24 cellular contexts compared by ENCODE assay signal in genomic region chr14:72664651-72665050, GRCh38.
DNase-seq lines count a peak whose midpoint lies in the region; ATAC-seq and TF ChIP-seq lines count a peak whose summit lies in the region.
"Had no signal": no experiment of that assay in that cellular context is flagged by ENCODE, and none has a peak within 500 bp of the region (broad histone marks: within the 10 kb centered on the region; RNA-seq: fewer than 3 reads in every experiment).

No MANE protein-coding gene starts in this region.

- no peaks in the 10 kb centered on the region for H4K20me1 ChIP-seq in fibroblast of lung (ENCODE audit: control insufficient read depth, extremely low read depth, insufficient read depth, low read length)

- no peak overlapping the region for H3K4me2 ChIP-seq in fibroblast of lung (ENCODE audit: extremely low read depth, insufficient read depth, low read length)

- no peak for TF ChIP-seq POLR2A in Peyer's patch (IDR thresholded peaks at IDR 0.05)

- H3K79me2 ChIP-seq in fibroblast of lung (ENCODE audit: control insufficient read depth, insufficient read depth, low read length), result no peaks in the 10 kb centered on the region

- DNase-seq in EL (peak; percentile 35), RWPE2 (ENCODE audit: low spot score) (no peak), fibroblast of lung (ENCODE audit: low read depth in 2 of 2) (no peak), pulmonary artery endothelial cell (ENCODE audit: low read depth, low spot score) (peak; percentile 66), Peyer's patch (no peak), 8988T (no peak)
- DNase-seq in activated CD4-positive, alpha-beta T cell treated with anti-CD3 and anti-CD28 coated beads, Interleukin-2, amount 50 U/mL, for 1 hour, result no peak
- DNase-seq: anterior cingulate cortex; CD8-positive, alpha-beta T cell; central memory CD4-positive, alpha-beta T cell; DMS153; GDM1; hypothalamus; mucosa of descending colon; NCI-H1694 treated with DMSO at 0.1 percent for 48 hours; NCI-H2171; NCI-H524; nephron progenitor cell; posterior cingulate gyrus; sigmoid colon; stomach; tibial artery; WERI-Rb-1 had no signal

- H3K4me3 ChIP-seq in RWPE2 (ENCODE audit: severe bottlenecking) (no peak overlapping the region), fibroblast of lung (replicated peaks in 1 of 4; ENCODE audit: control extremely low read depth in 1 of 4, insufficient read depth in 1 of 4, low read depth in 3 of 4, low read length in 4 of 4) (no peak overlapping the region), Peyer's patch (no peak overlapping the region)
- H3K4me3 ChIP-seq: mucosa of descending colon, sigmoid colon, stomach, tibial artery had no signal

- no peaks in the 10 kb centered on the region for H3K36me3 ChIP-seq in RWPE2 (ENCODE audit: low read depth)
- peaks cover 5% of the 10 kb centered on the region for H3K36me3 ChIP-seq in fibroblast of lung (ENCODE audit: control insufficient read depth, insufficient read depth, low read length)
- H3K36me3 ChIP-seq in Peyer's patch, result no peaks in the 10 kb centered on the region
- H3K36me3 ChIP-seq: sigmoid colon, stomach, tibial artery, WERI-Rb-1 had no signal

- H3K27me3 ChIP-seq in RWPE2 (ENCODE audit: insufficient read depth, poor library complexity, severe bottlenecking) (no peaks in the 10 kb centered on the region), fibroblast of lung (ENCODE audit: control insufficient read depth, insufficient read depth, low read length) (no peaks in the 10 kb centered on the region), Peyer's patch (no peaks in the 10 kb centered on the region)
- H3K27me3 ChIP-seq: sigmoid colon, stomach, tibial artery had no signal

- H3K27ac ChIP-seq in RWPE2 (ENCODE audit: poor library complexity, severe bottlenecking), result peak overlapping the region; percentile 89
- peak overlapping the region; percentile 64 for H3K27ac ChIP-seq in fibroblast of lung (ENCODE audit: insufficient read depth, low read length)
- no peak overlapping the region for H3K27ac ChIP-seq in Peyer's patch
- H3K27ac ChIP-seq: sigmoid colon, stomach, tibial artery, WERI-Rb-1 had no signal

- H3K4me1 ChIP-seq in RWPE2 (ENCODE audit: insufficient read depth, poor library complexity, severe bottlenecking), result peaks cover 25% of the 10 kb centered on the region
- H3K4me1 ChIP-seq in fibroblast of lung (ENCODE audit: control insufficient read depth, extremely low read depth, insufficient read depth, low read length), result peaks cover 26% of the 10 kb centered on the region
- H3K4me1 ChIP-seq in Peyer's patch, result no peaks in the 10 kb centered on the region
- H3K4me1 ChIP-seq: sigmoid colon, stomach, tibial artery had no signal

- H3K9me3 ChIP-seq in RWPE2 (ENCODE audit: severe bottlenecking), result no peaks in the 10 kb centered on the region
- H3K9me3 ChIP-seq in fibroblast of lung (ENCODE audit: control insufficient read depth, insufficient read depth, low read depth, low read length), result no peaks in the 10 kb centered on the region
- H3K9me3 ChIP-seq in Peyer's patch, result no peaks in the 10 kb centered on the region
- H3K9me3 ChIP-seq: mucosa of descending colon, sigmoid colon, stomach, tibial artery had no signal

- no peak overlapping the region for H2AFZ ChIP-seq in fibroblast of lung (ENCODE audit: low read length)

- ATAC-seq in RWPE2 (ENCODE audit: low read depth), result no peak
- no peak for ATAC-seq in GM21529 (IDR thresholded peaks at IDR 0.05; ENCODE audit: unreplicated experiment)
- ATAC-seq: CD8-positive, alpha-beta T cell; mucosa of descending colon had no signal

- no peak overlapping the region for H3K9ac ChIP-seq in fibroblast of lung (ENCODE audit: insufficient read depth, low read length)

- TF ChIP-seq CTCF in RWPE2 (IDR thresholded peaks at IDR 0.05; ENCODE audit: poor library complexity, severe bottlenecking) (no peak), fibroblast of lung (conservative IDR thresholded peaks at IDR 0.05 in 1 of 2, IDR thresholded peaks at IDR 0.05 in 1 of 2; ENCODE audit: low read depth in 1 of 2, low read length in 2 of 2) (no peak), Peyer's patch (IDR thresholded peaks at IDR 0.05) (no peak)

Comparison
In these comparisons a context has a peak if more than half of its experiments do, and no peak if none do; other contexts are left out.
1. DNase-seq: peak in EL (single experiment) and pulmonary artery endothelial cell (single experiment); none in RWPE2 (single experiment), fibroblast of lung (0 of 2), Peyer's patch (0 of 3), 8988T (single experiment) and activated CD4-positive, alpha-beta T cell treated with anti-CD3 and anti-CD28 coated beads, Interleukin-2, amount 50 U/mL, for 1 hour (single experiment).
2. H3K27ac ChIP-seq: peak in RWPE2 (single experiment) and fibroblast of lung (single experiment); none in Peyer's patch (0 of 4).